8 cellular contexts compared by ENCODE assay signal in the genomic region with DNA sequence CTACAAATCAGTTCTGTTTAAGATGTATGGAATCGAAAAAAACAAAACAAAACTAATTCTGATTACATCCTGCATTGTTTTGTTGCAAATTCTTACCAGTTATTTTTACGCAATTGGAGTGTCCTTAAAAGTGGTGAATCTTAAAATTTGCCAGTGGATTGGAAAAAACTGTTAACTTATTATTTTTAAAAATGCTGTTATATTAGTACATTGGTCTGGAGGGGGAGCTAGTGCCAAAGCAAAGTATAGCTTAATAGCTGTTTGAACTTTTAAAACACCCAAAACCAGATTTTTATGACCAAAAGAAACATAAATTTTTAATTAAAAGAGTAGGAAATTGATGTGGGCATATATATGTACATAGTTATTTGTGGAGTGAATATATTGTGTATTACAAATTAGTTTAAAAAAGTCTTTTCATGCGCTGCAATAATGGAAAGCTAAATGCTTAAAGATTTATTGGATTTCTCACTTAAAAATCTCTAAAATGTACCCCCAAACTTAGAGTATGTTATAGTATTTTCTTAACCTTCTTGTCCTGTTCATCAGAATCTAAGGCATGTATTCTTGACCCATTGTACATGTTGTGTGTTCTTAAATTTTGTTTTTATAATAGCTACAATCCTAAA. TPM values are rescaled to one million over a fixed set of nuclear protein-coding genes. Genes with fewer than 3 reads are reported as not detected.
DNase-seq lines count a peak whose midpoint lies in the region; ATAC-seq and TF ChIP-seq lines count a peak whose summit lies in the region.

No MANE protein-coding gene starts in this region.

- no peak overlapping the region for H3K4me3 ChIP-seq in CD8-positive, alpha-beta memory T cell (ENCODE audit: low read length)
- H3K4me3 ChIP-seq in Panc1 (ENCODE audit: low read depth in 2 of 2, low read length in 2 of 2) (no peak overlapping the region; a peak in 1 of 4 replicates), MG63 (no peak overlapping the region)

- no peaks in the 10 kb centered on the region for H3K9me3 ChIP-seq in CD8-positive, alpha-beta memory T cell (ENCODE audit: low read length)
- no peaks in the 10 kb centered on the region for H3K9me3 ChIP-seq in Panc1 (ENCODE audit: control insufficient read depth, insufficient read depth, low read depth, low read length)
- H3K9me3 ChIP-seq in MG63 = no peaks in the 10 kb centered on the region

- intact Hi-C loops in Panc1 (cut with micrococcal nuclease; ENCODE audit: unreplicated experiment) = loop anchor here (5.0 to 10.0 kb wide), 3 partner anchors 187 to 407 kb away; no protein-coding TSS in a partner anchor

- peaks cover 19% of the 10 kb centered on the region for H3K4me1 ChIP-seq in CD8-positive, alpha-beta memory T cell (ENCODE audit: insufficient read depth, low read length)
- peaks cover 16% of the 10 kb centered on the region for H3K4me1 ChIP-seq in Panc1 (ENCODE audit: control insufficient read depth, insufficient read depth, low read length)

- DNase-seq in CD8-positive, alpha-beta memory T cell = peak in 2 of 5 donors; percentile 15 to 30
- DNase-seq in GM20000 (ENCODE audit: low spot score) (peak; percentile 37), Panc1 (ENCODE audit: low read depth, low spot score) (no peak), epidermal melanocyte (ENCODE audit: insufficient read length, low spot score) (peak; percentile 29), pons (ENCODE audit: low spot score) (peak; percentile 75), HuH-7.5 (ENCODE audit: low spot score) (no peak), MG63 (no peak)

- no peaks in the 10 kb centered on the region for H3K27me3 Mint-ChIP-seq in CD8-positive, alpha-beta memory T cell

- TF ChIP-seq CTCF in GM20000 (IDR thresholded peaks at IDR 0.05; ENCODE audit: extremely low read depth, missing control alignments) (peak; percentile 27), Panc1 (IDR thresholded peaks at IDR 0.05) (peak; percentile 53; the same call in 1 of the 2 replicates)

- no peak for ATAC-seq in Panc1
- no peak for ATAC-seq in GM21723 (IDR thresholded peaks at IDR 0.05; ENCODE audit: unreplicated experiment)

- no peak overlapping the region for H3K27ac ChIP-seq in CD8-positive, alpha-beta memory T cell (ENCODE audit: low read depth, low read length)
- H3K27ac ChIP-seq in Panc1 (ENCODE audit: low read length) = no peak overlapping the region

- no peaks in the 10 kb centered on the region for H3K36me3 ChIP-seq in CD8-positive, alpha-beta memory T cell (ENCODE audit: insufficient read depth, low read length)
- no peaks in the 10 kb centered on the region for H3K36me3 ChIP-seq in Panc1 (ENCODE audit: control insufficient read depth, insufficient read depth, low read length)
- no peaks in the 10 kb centered on the region for H3K36me3 ChIP-seq in MG63

- H3K4me3 Mint-ChIP-seq in CD8-positive, alpha-beta memory T cell = peak overlapping the region in 6 of 7 donors; percentile 19 to 99 (median 79)

- no peaks in the 10 kb centered on the region for H3K9me3 Mint-ChIP-seq in CD8-positive, alpha-beta memory T cell

- H3K27ac Mint-ChIP-seq in CD8-positive, alpha-beta memory T cell = no peak overlapping the region

- CTCF ChIA-PET in CD8-positive, alpha-beta memory T cell (lab: Charles Lee) = interaction anchor here (0.7 to 8.4 kb wide), 19 partner anchors 10 to 656 kb away, joined by 3 to 74 read pairs (median 3); no protein-coding TSS in a partner anchor
- CTCF ChIA-PET in Panc1 (lab: Charles Lee) = interaction anchor here (0.6 to 2.0 kb wide), 8 partner anchors 15 to 544 kb away, joined by 3 to 17 read pairs (median 4); no protein-coding TSS in a partner anchor

- in situ Hi-C loops in Panc1 (cut with HindIII; ENCODE audit: low pct_unique_long_range_greater_than_20kb, low sequenced_read_pairs) = no loop called here

- H3K36me3 Mint-ChIP-seq in CD8-positive, alpha-beta memory T cell = peaks cover 0 to 13% (median 0%) of the 10 kb centered on the region in 3 donors

- no peaks in the 10 kb centered on the region for H3K27me3 ChIP-seq in CD8-positive, alpha-beta memory T cell (ENCODE audit: insufficient read depth, low read length, poor library complexity, severe bottlenecking)
- no peaks in the 10 kb centered on the region for H3K27me3 ChIP-seq in Panc1 (ENCODE audit: control insufficient read depth, insufficient read depth, low read length)
- H3K27me3 ChIP-seq in MG63 = no peaks in the 10 kb centered on the region

- H3K4me1 Mint-ChIP-seq in CD8-positive, alpha-beta memory T cell = peaks cover 51 to 67% (median 56%) of the 10 kb centered on the region in 3 donors

- POLR2A ChIA-PET in CD8-positive, alpha-beta memory T cell (lab: Charles Lee) = interaction anchor here (0.6 to 1.3 kb wide), 3 partner anchors 28 to 406 kb away, joined by 3 to 5 read pairs (median 5); no protein-coding TSS in a partner anchor
- POLR2A ChIA-PET in Panc1 (lab: Charles Lee) = no interaction called here

- BruUV-seq in Panc1 (replicated peaks; lab: Mats Ljungman, UMichigan) = TSS peak; percentile 64

RNA-seq across cellular contexts. Expression of a gene that starts 2.5 kb away (rescaled TPM):
- total RNA-seq in CD8-positive, alpha-beta memory T cell = 10 to 100 TPM; 76.0 to 81.7 TPM
- polyA plus RNA-seq in CD8-positive, alpha-beta memory T cell = 13.3 TPM
- total RNA-seq in Panc1 (2021; ENCODE audit: unreplicated experiment) = 31.4 TPM
- polyA plus RNA-seq in Panc1 (2012; ENCODE audit: insufficient read length) = 8.8 TPM
- 19.8 and 22.1 TPM in 2 replicates for total RNA-seq in MG63 (2014; rRNA removed; shearing (Covaris generic); ENCODE audit: low replicate concordance)

Comparison
In these comparisons a context has a peak if more than half of its experiments do, and no peak if none do; other contexts are left out.
1. DNase-seq: peak in GM20000 (single experiment), epidermal melanocyte (single experiment) and pons (single experiment); none in Panc1 (single experiment), HuH-7.5 (single experiment) and MG63 (single experiment).